In the genomic region with DNA sequence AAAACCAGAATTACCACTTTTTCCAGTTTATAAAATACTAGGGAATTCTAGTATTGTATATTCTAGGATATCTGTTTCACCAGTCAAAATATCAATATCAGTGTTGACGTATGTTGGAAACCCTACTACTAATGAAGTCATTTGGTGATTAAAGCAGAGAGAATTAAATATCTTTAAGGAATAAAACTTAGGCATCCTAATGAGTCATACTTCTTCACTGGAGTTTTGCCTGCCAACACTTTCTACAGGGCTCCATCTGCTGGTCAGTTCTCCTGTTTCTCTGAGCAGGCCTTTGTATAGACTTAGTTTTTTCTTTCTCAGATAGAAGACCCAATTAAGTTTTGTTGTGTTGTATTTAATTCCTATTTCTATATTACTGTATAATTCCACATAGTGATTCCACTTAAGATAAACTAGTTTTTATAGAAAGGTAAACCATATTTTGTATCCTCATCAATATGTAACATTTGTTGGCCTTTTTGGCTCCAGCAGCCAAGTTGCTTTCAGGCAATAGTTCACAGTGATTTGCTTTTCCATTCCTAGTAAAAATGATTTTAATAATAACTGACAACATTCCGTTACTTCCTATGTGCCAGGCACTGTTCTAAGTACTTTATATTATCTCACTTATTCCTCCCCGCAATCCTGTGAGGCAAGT, we compare ENCODE assay signal across 8 cellular contexts. TPM values are rescaled to one million over a fixed set of nuclear protein-coding genes. Genes with fewer than 3 reads are reported as not detected.
DNase-seq lines count a peak whose midpoint lies in the region; FAIRE-seq and TF ChIP-seq lines count a peak whose summit lies in the region.

No MANE protein-coding gene starts in this region.

- no peaks in the 10 kb centered on the region for H4K20me1 ChIP-seq in keratinocyte (ENCODE audit: control insufficient read depth, extremely low read depth, insufficient read depth, low read length)

- H3K4me2 ChIP-seq in keratinocyte (ENCODE audit: control insufficient read depth, extremely low read depth, insufficient read depth, low read depth, low read length) = peak overlapping the region; percentile 8

- DNase-seq in NCI-H1436 (lab: John Stamatoyannopoulos, UW) = peak; percentile 18
- no peak for DNase-seq in NCI-H1436 treated with DMSO at 0.1 percent for 48 hours (lab: John Stamatoyannopoulos, UW)
- DNase-seq in LoVo (ENCODE audit: low spot score) = peak; percentile 79
- peak; percentile 63 for DNase-seq in SW480 (ENCODE audit: low spot score)
- peak; percentile 90 for DNase-seq in bronchial epithelial cell (ENCODE audit: low read depth)
- peak; percentile 52 for DNase-seq in keratinocyte (ENCODE audit: low read depth, low spot score)
- peak in 2 of 3 experiments; percentile 23 to 29 for DNase-seq in stimulated activated CD4-positive, alpha-beta T cell treated with anti-CD3 and anti-CD28 coated beads, TNF-alpha, amount 100 ng/mL, for 4 hours (ENCODE audit: low read depth in 3 of 3)
- DNase-seq in H54 (ENCODE audit: insufficient read length, low spot score) = no peak

- H2AFZ ChIP-seq in keratinocyte (ENCODE audit: control insufficient read depth, low read length) = no peak overlapping the region

- peaks cover 36% of the 10 kb centered on the region for H3K79me2 ChIP-seq in keratinocyte (ENCODE audit: control insufficient read depth, insufficient read depth, low read length)

- no peak for TF ChIP-seq POLR2A in H54 (IDR thresholded peaks at IDR 0.05; ENCODE audit: low read depth, low read length)

- FAIRE-seq in bronchial epithelial cell (lab: Jason Lieb, UNC) (no peak), keratinocyte (lab: Jason Lieb, UNC) (peak; percentile 67), H54 (lab: Jason Lieb, UNC) (no peak)

- H3K9me1 ChIP-seq in keratinocyte (ENCODE audit: control insufficient read depth, extremely low read depth, insufficient read depth, low read length) = no peaks in the 10 kb centered on the region

- H3K4me1 ChIP-seq in keratinocyte (ENCODE audit: control insufficient read depth, extremely low read depth, insufficient read depth, low read length) = peaks cover 6% of the 10 kb centered on the region

- H3K4me3 ChIP-seq in bronchial epithelial cell (ENCODE audit: low read depth, low read length) = no peak overlapping the region
- no peak overlapping the region for H3K4me3 ChIP-seq in keratinocyte (ENCODE audit: control insufficient read depth in 2 of 3, extremely low read depth in 1 of 3, insufficient read depth in 2 of 3, low read depth in 1 of 3, low read length in 3 of 3)

- no peaks in the 10 kb centered on the region for H3K9me3 ChIP-seq in keratinocyte (ENCODE audit: control insufficient read depth, low read depth, low read length)

- dilution Hi-C loops in keratinocyte (cut with MboI; ENCODE audit: extremely low pct_ligation_motif_present, low sequenced_read_pairs) = no loop called here

- no peak overlapping the region for H3K27ac ChIP-seq in keratinocyte (ENCODE audit: control insufficient read depth, insufficient read depth, low read length)

- no peaks in the 10 kb centered on the region for H3K36me3 ChIP-seq in bronchial epithelial cell (ENCODE audit: control insufficient read depth, insufficient read depth, low read length)
- H3K36me3 ChIP-seq in keratinocyte (ENCODE audit: control insufficient read depth in 2 of 2, extremely low read depth in 1 of 2, insufficient read depth in 2 of 2, low read length in 2 of 2) = no peaks in the 10 kb centered on the region

- TF ChIP-seq CTCF in bronchial epithelial cell (IDR thresholded peaks at IDR 0.05; ENCODE audit: insufficient read depth, low read length, severe bottlenecking) (peak; percentile 55), keratinocyte (optimal IDR thresholded peaks at IDR 0.05 in 1 of 3, IDR thresholded peaks at IDR 0.05 in 1 of 3, conservative IDR thresholded peaks at IDR 0.05 in 1 of 3; ENCODE audit: extremely low read depth in 1 of 3, insufficient read depth in 2 of 3, low read length in 3 of 3) (peak; percentile 57 to 65 (median 57))

- H3K27me3 ChIP-seq in bronchial epithelial cell (ENCODE audit: control insufficient read depth, insufficient read depth, low read length) (no peaks in the 10 kb centered on the region), keratinocyte (ENCODE audit: control insufficient read depth, extremely low read depth, insufficient read depth, low read length) (no peaks in the 10 kb centered on the region)

- H3K9ac ChIP-seq in keratinocyte (ENCODE audit: control insufficient read depth, extremely low read depth, insufficient read depth, low read length) = no peak overlapping the region

RNA-seq across cellular contexts. Expression of a gene that starts 3.5 kb away (rescaled TPM):
- 58.4 and 67.2 TPM in 2 replicates for total RNA-seq in bronchial epithelial cell
- polyA plus RNA-seq in keratinocyte = 7.8 to 17.5 TPM (median 8.4 TPM) in 3 replicates
- 48.5 TPM for polyA plus RNA-seq in keratinocyte (2011; ENCODE audit: low read depth)
- polyA plus RNA-seq in keratinocyte (2011; cell fraction: cytosol; rRNA removed) = 7.5 and 12.6 TPM in 2 replicates
- polyA plus RNA-seq in keratinocyte (2011; cell fraction: nucleus; rRNA removed) = 7.7 and 11.8 TPM in 2 replicates
- 10.1 and 17.4 TPM in 2 replicates for polyA plus RNA-seq in keratinocyte (2012; ENCODE audit: low replicate concordance)
- 1.0 to 5.7 TPM (median 1.1 TPM) in 3 replicates for polyA minus RNA-seq in keratinocyte
- 21.5 TPM for polyA minus RNA-seq in keratinocyte (2011; cell fraction: cytosol; rRNA and poly(A)+ RNA removed)
- 7.1 and 10.1 TPM in 2 replicates for polyA minus RNA-seq in keratinocyte (2011; cell fraction: nucleus; rRNA and poly(A)+ RNA removed)

RNA-seq across cellular contexts. Expression of a gene that starts 50.6 kb away (rescaled TPM):
- 6.3 and 7.2 TPM in 2 replicates for total RNA-seq in bronchial epithelial cell
- polyA plus RNA-seq in keratinocyte = 2.4 to 6.7 TPM (median 4.6 TPM) in 3 replicates
- 2.7 TPM for polyA plus RNA-seq in keratinocyte (2011; ENCODE audit: low read depth)
- polyA plus RNA-seq in keratinocyte (2011; cell fraction: cytosol; rRNA removed) = 1.9 and 3.9 TPM in 2 replicates
- 1.2 and 1.5 TPM in 2 replicates for polyA plus RNA-seq in keratinocyte (2011; cell fraction: nucleus; rRNA removed)
- 2.7 and 4.3 TPM in 2 replicates for polyA plus RNA-seq in keratinocyte (2012; ENCODE audit: low replicate concordance)
- 0.46 to 2.0 TPM (median 0.79 TPM) in 3 replicates for polyA minus RNA-seq in keratinocyte
- 1.9 TPM for polyA minus RNA-seq in keratinocyte (2011; cell fraction: cytosol; rRNA and poly(A)+ RNA removed)
- polyA minus RNA-seq in keratinocyte (2011; cell fraction: nucleus; rRNA and poly(A)+ RNA removed) = 0.53 and 1.2 TPM in 2 replicates

Comparison
In these comparisons a context has a peak if more than half of its experiments do, and no peak if none do; other contexts are left out.
1. DNase-seq: peak in NCI-H1436 (single experiment), LoVo (single experiment), SW480 (single experiment), bronchial epithelial cell (single experiment), keratinocyte (single experiment) and stimulated activated CD4-positive, alpha-beta T cell treated with anti-CD3 and anti-CD28 coated beads, TNF-alpha, amount 100 ng/mL, for 4 hours (2 of 3); none in NCI-H1436 treated with DMSO at 0.1 percent for 48 hours (single experiment) and H54 (single experiment).